8 cellular contexts compared by ENCODE assay signal in the genomic region with DNA sequence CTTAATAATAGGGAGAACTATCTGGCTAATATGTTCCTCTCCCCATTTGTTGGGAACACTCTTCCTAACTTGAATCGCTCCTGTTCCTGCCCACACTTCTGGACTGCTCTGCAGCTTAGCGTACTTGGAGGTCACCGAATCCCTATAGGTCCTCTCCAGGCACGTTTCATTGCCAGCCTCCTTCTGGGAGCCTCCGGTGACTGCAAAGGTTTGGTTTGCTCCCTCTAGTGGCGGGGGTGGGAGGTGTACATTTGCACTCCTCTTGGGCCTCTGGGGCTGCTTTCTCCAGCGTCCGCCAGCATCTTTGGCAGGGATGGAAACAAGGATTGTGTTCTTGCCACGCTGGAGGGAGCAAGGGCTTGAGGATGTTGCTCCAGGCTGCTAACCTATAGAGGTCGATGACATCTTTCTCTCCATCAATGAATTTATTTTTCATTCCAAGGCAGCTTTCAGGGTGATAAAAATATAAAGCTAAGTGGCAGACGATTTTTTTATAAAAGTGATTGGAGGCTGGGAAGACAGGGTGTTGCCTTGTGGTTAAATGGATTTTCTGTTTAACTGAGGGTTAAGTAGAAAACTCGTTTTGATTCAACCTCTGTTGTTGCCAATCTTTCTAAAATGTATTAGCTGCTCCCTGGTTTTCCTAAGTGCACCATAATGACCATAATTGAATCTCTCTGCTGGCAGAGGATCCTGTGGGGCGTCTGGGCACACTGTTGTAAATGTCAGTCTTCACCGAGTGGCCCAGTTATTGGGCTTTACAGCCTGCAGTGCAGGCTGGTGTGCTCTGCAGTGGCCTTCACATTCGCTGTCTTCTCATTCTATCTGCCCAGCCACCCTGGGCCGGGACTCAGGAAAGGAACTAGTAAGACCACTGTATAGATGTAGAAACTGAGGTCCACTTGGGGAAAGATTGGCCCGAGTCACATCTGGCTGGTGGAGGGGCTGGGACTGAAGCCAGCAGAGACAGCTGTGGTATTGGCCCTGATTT. TPM values are rescaled to one million over a fixed set of nuclear protein-coding genes. Genes with fewer than 3 reads are reported as not detected.
DNase-seq lines count a peak whose midpoint lies in the region; ATAC-seq and TF ChIP-seq lines count a peak whose summit lies in the region.

No MANE protein-coding gene starts in this region.

- DNase-seq in COLO829 (ENCODE audit: low spot score): peak; percentile 60
- peak; percentile 30 for DNase-seq in RPMI7951 (ENCODE audit: low read depth)
- DNase-seq in activated T-helper 9 cell treated with anti-CD3 and anti-CD28 coated beads, Interleukin-2, amount 50 U/mL, for 16 hours (ENCODE audit: low read depth): peak; percentile 38
- DNase-seq in cardiac septum (ENCODE audit: low spot score): peak; percentile 80
- peak; percentile 75 for DNase-seq in spleen
- DNase-seq in GF-D8 (lab: John Stamatoyannopoulos, UW): no peak
- DNase-seq in retina: no peak

- no peaks in the 10 kb centered on the region for H3K9me3 ChIP-seq in spleen

- intact Hi-C loops in cardiac septum (cut with DNase I): loop anchor here (2.0 to 5.0 kb wide), 2 partner anchors 47 to 117 kb away; no protein-coding TSS in a partner anchor
- intact Hi-C loops in spleen (cut with DNase I; ENCODE audit: low total_unique reads): no loop called here

- peak; percentile 42 for ATAC-seq in HG02884 (IDR thresholded peaks at IDR 0.05; ENCODE audit: unreplicated experiment)

- H3K27me3 ChIP-seq in spleen (replicated peaks in 1 of 7): no peaks in the 10 kb centered on the region

- H3K36me3 ChIP-seq in spleen: no peaks in the 10 kb centered on the region

- no peak overlapping the region for H3K4me3 ChIP-seq in spleen

- 50 to 58% (median 56%) methylated on average over 17 of the region's 17 CpGs for WGBS in spleen, 5 donors

- TF ChIP-seq POLR2A in spleen (IDR thresholded peaks at IDR 0.05): no peak

- TF ChIP-seq CTCF in spleen (IDR thresholded peaks at IDR 0.05 in 8 of 11, conservative IDR thresholded peaks at IDR 0.05 in 3 of 11): peak; percentile 32 to 79 (median 61)

- H3K27ac ChIP-seq in spleen: no peak overlapping the region

- peaks cover 0 to 18% (median 10%) of the 10 kb centered on the region in 6 donors for H3K4me1 ChIP-seq in spleen

RNA-seq across cellular contexts. Expression of gene TSPAN18, which starts 48.9 kb away (rescaled TPM):
- total RNA-seq in RPMI7951 (2014; rRNA removed; shearing (Covaris generic)): 0.96 and 2.1 TPM in 2 replicates
- total RNA-seq in cardiac septum: 153 TPM
- total RNA-seq in spleen: 10 to 100 TPM; 16.5 to 47.5 (median 24.0) TPM
- 1 to 10 TPM; 2.1 to 7.9 (median 3.1) TPM for polyA plus RNA-seq in spleen

Comparison
In these comparisons a context has a peak if more than half of its experiments do, and no peak if none do; other contexts are left out.
1. DNase-seq: peak in COLO829 (single experiment), RPMI7951 (single experiment), activated T-helper 9 cell treated with anti-CD3 and anti-CD28 coated beads, Interleukin-2, amount 50 U/mL, for 16 hours (single experiment), cardiac septum (single experiment) and spleen (single experiment); none in GF-D8 (single experiment) and retina (single experiment).